ENCODE assay signal across 8 cellular contexts in genomic region chr17:60421273-60422161, GRCh38. TPM values are rescaled to one million over a fixed set of nuclear protein-coding genes. Genes with fewer than 3 reads are reported as not detected.
DNase-seq lines count a peak whose midpoint lies in the region; ATAC-seq and TF ChIP-seq lines count a peak whose summit lies in the region.

No MANE protein-coding gene starts in this region.

- no peaks in the 10 kb centered on the region for H3K36me3 Mint-ChIP-seq in activated naive CD8-positive, alpha-beta T cell treated with anti-CD3 and anti-CD28 coated beads, Interleukin-2, amount 10 ng/mL, durations not matched to agents 7 days and 5 days

- peak overlapping the region; percentile 78 for H3K4me3 Mint-ChIP-seq in activated naive CD8-positive, alpha-beta T cell treated with anti-CD3 and anti-CD28 coated beads, Interleukin-2, amount 10 ng/mL, durations not matched to agents 7 days and 5 days

- H3K36me3 ChIP-seq in BJ (ENCODE audit: control insufficient read depth, insufficient read depth, low read length) (no peaks in the 10 kb centered on the region), heart left ventricle (no peaks in the 10 kb centered on the region), tibial nerve (no peaks in the 10 kb centered on the region)

- intact Hi-C loops in heart left ventricle (cut with DNase I) = no loop called here

- H3K9me3 ChIP-seq in heart left ventricle (no peaks in the 10 kb centered on the region), tibial nerve (no peaks in the 10 kb centered on the region)

- CTCF ChIA-PET in BJ (lab: Yijun Ruan, JAX) = interaction anchor here (0.6 to 1.8 kb wide), 22 partner anchors 8 to 279 kb away, joined by 3 to 11 read pairs (median 5); no protein-coding TSS in a partner anchor

- WGBS in heart left ventricle, 4 donors = 2 to 7% (median 4%) methylated on average over 29 to 66 of the region's 66 CpGs
- 1 to 2% methylated on average over 33 to 51 of the region's 66 CpGs for WGBS in tibial nerve, 2 donors

- ATAC-seq in GM19324 (IDR thresholded peaks at IDR 0.05; ENCODE audit: low FRiP score, unreplicated experiment) = peak; percentile 87
- ATAC-seq in HG03460 (IDR thresholded peaks at IDR 0.05; ENCODE audit: unreplicated experiment) = peak; percentile 81
- peak; percentile 99 for ATAC-seq in SK-N-SH treated with all-trans-retinoic acid at 6 μM for 48 hours
- ATAC-seq in activated naive CD8-positive, alpha-beta T cell treated with anti-CD3 and anti-CD28 coated beads, Interleukin-2, amount 10 ng/mL, durations not matched to agents 7 days and 5 days (ENCODE audit: low read depth) = peak; percentile 99
- peak; percentile 68 to 98 (median 96) for ATAC-seq in heart left ventricle

- TF ChIP-seq POLR2A in heart left ventricle (IDR thresholded peaks at IDR 0.05) (no peak), tibial nerve (IDR thresholded peaks at IDR 0.05) (no peak)

- no peak for DNase-seq in BJ (ENCODE audit: low read depth)
- peak; percentile 85 for DNase-seq in activated naive CD8-positive, alpha-beta T cell treated with anti-CD3 and anti-CD28 coated beads, Interleukin-2, amount 10 ng/mL, durations not matched to agents 7 days and 5 days
- DNase-seq in heart left ventricle = peak; percentile 66 to 87 (median 72)
- peak; percentile 67 for DNase-seq in pons (ENCODE audit: low spot score)
- peak; percentile 35 to 52 for DNase-seq in tibial nerve (ENCODE audit: low spot score in 2 of 2)

- POLR2A ChIA-PET in BJ (lab: Charles Lee) = no interaction called here
- POLR2A ChIA-PET in activated naive CD8-positive, alpha-beta T cell treated with anti-CD3 and anti-CD28 coated beads, Interleukin-2, amount 10 ng/mL, durations not matched to agents 7 days and 5 days (lab: Charles Lee) = interaction anchor here (0.6 kb wide), 1 partner anchor 94 kb away, joined by 4 read pairs; no protein-coding TSS in a partner anchor

- H3K9me3 Mint-ChIP-seq in activated naive CD8-positive, alpha-beta T cell treated with anti-CD3 and anti-CD28 coated beads, Interleukin-2, amount 10 ng/mL, durations not matched to agents 7 days and 5 days = peaks cover 3% of the 10 kb centered on the region

- H3K27ac ChIP-seq in heart left ventricle = peak overlapping the region in 5 of 12 donors; percentile 8 to 58 (median 35)
- peak overlapping the region; percentile 6 to 83 (median 14) for H3K27ac ChIP-seq in tibial nerve

- peaks cover 7% of the 10 kb centered on the region for H3K4me1 Mint-ChIP-seq in activated naive CD8-positive, alpha-beta T cell treated with anti-CD3 and anti-CD28 coated beads, Interleukin-2, amount 10 ng/mL, durations not matched to agents 7 days and 5 days

- peaks cover 0 to 18% (median 9%) of the 10 kb centered on the region in 12 donors for H3K4me1 ChIP-seq in heart left ventricle
- H3K4me1 ChIP-seq in tibial nerve = peaks cover 0 to 21% (median 0%) of the 10 kb centered on the region in 4 donors

- H3K27me3 ChIP-seq in BJ (ENCODE audit: control insufficient read depth, insufficient read depth, low read length) = no peaks in the 10 kb centered on the region
- no peaks in the 10 kb centered on the region for H3K27me3 ChIP-seq in heart left ventricle
- H3K27me3 ChIP-seq in tibial nerve = no peaks in the 10 kb centered on the region

- peak overlapping the region; percentile 84 for H3K27ac Mint-ChIP-seq in activated naive CD8-positive, alpha-beta T cell treated with anti-CD3 and anti-CD28 coated beads, Interleukin-2, amount 10 ng/mL, durations not matched to agents 7 days and 5 days

- TF ChIP-seq CTCF in BJ (IDR thresholded peaks at IDR 0.05; ENCODE audit: insufficient read depth, low read depth, low read length) (peak; percentile 97), heart left ventricle (IDR thresholded peaks at IDR 0.05) (peak; percentile 82 to 99 (median 93)), tibial nerve (IDR thresholded peaks at IDR 0.05) (peak; percentile 86 to 99 (median 96))

- TF ChIP-seq EP300 in tibial nerve (IDR thresholded peaks at IDR 0.05) = peak in 1 of 2 donors; percentile 30

- peaks cover 3% of the 10 kb centered on the region for H3K27me3 Mint-ChIP-seq in activated naive CD8-positive, alpha-beta T cell treated with anti-CD3 and anti-CD28 coated beads, Interleukin-2, amount 10 ng/mL, durations not matched to agents 7 days and 5 days

- H3K4me3 ChIP-seq in BJ (ENCODE audit: low read depth, low read length) (peak overlapping the region; percentile 40), heart left ventricle (peak overlapping the region; percentile 33 to 68 (median 54)), tibial nerve (peak overlapping the region; percentile 32 to 65 (median 50))

TF ChIP-seq in SK-N-SH treated with all-trans-retinoic acid at 6 μM for 48 hours, 23 proteins besides CTCF, POLR2A, EP300 and RAD21:
- TF ChIP-seq PPARA (CRISPR knock-in tag; IDR thresholded peaks at IDR 0.05; ENCODE audit: borderline replicate concordance) (no peak), RARB (CRISPR knock-in tag; IDR thresholded peaks at IDR 0.05) (no peak)
- TF ChIP-seq, protein P1, sequence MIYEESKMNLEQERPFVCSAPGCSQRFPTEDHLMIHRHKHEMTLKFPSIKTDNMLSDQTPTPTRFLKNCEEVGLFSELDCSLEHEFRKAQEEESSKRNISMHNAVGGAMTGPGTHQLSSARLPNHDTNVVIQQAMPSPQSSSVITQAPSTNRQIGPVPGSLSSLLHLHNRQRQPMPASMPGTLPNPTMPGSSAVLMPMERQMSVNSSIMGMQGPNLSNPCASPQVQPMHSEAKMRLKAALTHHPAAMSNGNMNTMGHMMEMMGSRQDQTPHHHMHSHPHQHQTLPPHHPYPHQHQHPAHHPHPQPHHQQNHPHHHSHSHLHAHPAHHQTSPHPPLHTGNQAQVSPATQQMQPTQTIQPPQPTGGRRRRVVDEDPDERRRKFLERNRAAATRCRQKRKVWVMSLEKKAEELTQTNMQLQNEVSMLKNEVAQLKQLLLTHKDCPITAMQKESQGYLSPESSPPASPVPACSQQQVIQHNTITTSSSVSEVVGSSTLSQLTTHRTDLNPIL (CRISPR knock-in tag; IDR thresholded peaks at IDR 0.05; ENCODE audit: low read depth) = no peak

RNA-seq across cellular contexts. Expression of gene CHCT1, which starts 0.8 kb away (rescaled TPM):
- polyA plus RNA-seq in BJ (2011; rRNA removed) (not detected in 2 replicates), heart left ventricle (not detected)
- polyA minus RNA-seq in BJ (2011; rRNA and poly(A)+ RNA removed) = not detected in 2 replicates
- not detected for total RNA-seq in activated naive CD8-positive, alpha-beta T cell treated with anti-CD3 and anti-CD28 coated beads, Interleukin-2, amount 10 ng/mL, durations not matched to agents 7 days and 5 days
- total RNA-seq in heart left ventricle (under 1 TPM in 1 of 9 donors, not detected in 8; 0.27 TPM), tibial nerve (not detected)

RNA-seq across cellular contexts. Expression of gene USP32, which starts 29.6 kb away (rescaled TPM):
- polyA plus RNA-seq in BJ (2011; rRNA removed) (23.8 and 38.4 TPM in 2 replicates), heart left ventricle (10 to 100 TPM in 1 of 2 donors, 1 to 10 TPM in 1; 9.8 to 29.3 TPM)
- 28.2 and 29.5 TPM in 2 replicates for polyA minus RNA-seq in BJ (2011; rRNA and poly(A)+ RNA removed)
- total RNA-seq in activated naive CD8-positive, alpha-beta T cell treated with anti-CD3 and anti-CD28 coated beads, Interleukin-2, amount 10 ng/mL, durations not matched to agents 7 days and 5 days = 10 to 100 TPM; 37.0 to 38.5 TPM
- total RNA-seq in heart left ventricle (10 to 100 TPM; 22.0 to 50.0 (median 34.7) TPM), tibial nerve (10 to 100 TPM; 49.6 to 64.7 (median 56.5) TPM)
